In genomic region chr19:40718774-40719391, GRCh38 we compare ENCODE assay signal across 8 cellular contexts. TPM values are rescaled to one million over a fixed set of nuclear protein-coding genes. Genes with fewer than 3 reads are reported as not detected.
DNase-seq lines count a peak whose midpoint lies in the region; ATAC-seq and TF ChIP-seq lines count a peak whose summit lies in the region.

No MANE protein-coding gene starts in this region.

- peak overlapping the region; percentile 71 for H3K4me3 ChIP-seq in GM12875 (ENCODE audit: low read depth, low read length)
- peak overlapping the region; percentile 65 to 77 for H3K4me3 ChIP-seq in Panc1 (ENCODE audit: low read depth in 2 of 2, low read length in 2 of 2)
- peak overlapping the region; percentile 61 to 92 (median 83) for H3K4me3 ChIP-seq in right lobe of liver
- H3K4me3 ChIP-seq in thyroid gland (replicated peaks in 1 of 3), result peak overlapping the region; percentile 17 to 74 (median 69)

- DNase-seq in Panc1 (ENCODE audit: low read depth, low spot score), result no peak
- DNase-seq in dedifferentiated amniotic fluid mesenchymal stem cell (ENCODE audit: extremely low spot score), result peak; percentile 44
- DNase-seq in right lobe of liver, result peak; percentile 90 to 95 (median 94)
- peak; percentile 85 to 88 for DNase-seq in thyroid gland
- DNase-seq in activated CD4-positive, CD25-positive, alpha-beta regulatory T cell (lab: John Stamatoyannopoulos, UW), result no peak

- H3K27me3 ChIP-seq in Panc1 (ENCODE audit: control insufficient read depth, insufficient read depth, low read length) (no peaks in the 10 kb centered on the region), right lobe of liver (no peaks in the 10 kb centered on the region), thyroid gland (no peaks in the 10 kb centered on the region)

- TF ChIP-seq CTCF in 22Rv1 (IDR thresholded peaks at IDR 0.05) (no peak), GM12875 (IDR thresholded peaks at IDR 0.05; ENCODE audit: borderline replicate concordance, insufficient read depth, low read depth, low read length) (no peak), Panc1 (IDR thresholded peaks at IDR 0.05) (no peak), right lobe of liver (IDR thresholded peaks at IDR 0.05) (no peak), thyroid gland (IDR thresholded peaks at IDR 0.05) (no peak)

- in situ Hi-C loops in Panc1 (cut with HindIII; ENCODE audit: low pct_unique_long_range_greater_than_20kb, low sequenced_read_pairs), result no loop called here

- H3K36me3 ChIP-seq in Panc1 (ENCODE audit: control insufficient read depth, insufficient read depth, low read length), result peaks cover 3% of the 10 kb centered on the region; the same call in 1 of the 2 replicates
- peaks cover 0 to under 1% (median 0%) of the 10 kb centered on the region in 4 donors for H3K36me3 ChIP-seq in right lobe of liver
- peaks cover under 1 to 8% of the 10 kb centered on the region in 2 donors for H3K36me3 ChIP-seq in thyroid gland

- intact Hi-C loops in Panc1 (cut with micrococcal nuclease; ENCODE audit: unreplicated experiment), result no loop called here
- intact Hi-C loops in right lobe of liver (cut with DNase I), result no loop called here
- intact Hi-C loops in thyroid gland (cut with DNase I), result no loop called here

- H3K4me1 ChIP-seq in Panc1 (ENCODE audit: control insufficient read depth, insufficient read depth, low read length) (peaks cover 11% of the 10 kb centered on the region), right lobe of liver (peaks cover 0 to 40% (median 15%) of the 10 kb centered on the region in 4 donors), thyroid gland (peaks cover 57 to 64% of the 10 kb centered on the region in 2 donors)

- TF ChIP-seq POLR2A in right lobe of liver (IDR thresholded peaks at IDR 0.05), result no peak
- TF ChIP-seq POLR2A in thyroid gland (IDR thresholded peaks at IDR 0.05), result peak in 1 of 2 donors; percentile 40

- 8% methylated on average over 9 of the region's 16 CpGs for WGBS in right lobe of liver (ENCODE audit: insufficient coverage, low coverage, low lambda C conversion rate, missing lambda C conversion rate)
- 6 to 7% methylated on average over 7 to 15 of the region's 16 CpGs for WGBS in thyroid gland, 2 donors

- no TSS peak for BruUV-seq in Panc1 (replicated peaks; lab: Mats Ljungman, UMichigan)

- H3K27ac ChIP-seq in 22Rv1, result peak overlapping the region; percentile 98
- peak overlapping the region; percentile 86 for H3K27ac ChIP-seq in Panc1 (ENCODE audit: low read length)
- peak overlapping the region; percentile 84 to 98 (median 98) for H3K27ac ChIP-seq in right lobe of liver
- H3K27ac ChIP-seq in thyroid gland, result peak overlapping the region; percentile 91 to 98 (median 93)

- H3K9me3 ChIP-seq in Panc1 (ENCODE audit: control insufficient read depth, insufficient read depth, low read depth, low read length) (no peaks in the 10 kb centered on the region), right lobe of liver (no peaks in the 10 kb centered on the region), thyroid gland (no peaks in the 10 kb centered on the region)

- POLR2A ChIA-PET in Panc1 (lab: Charles Lee), result no interaction called here

- CTCF ChIA-PET in Panc1 (lab: Charles Lee), result no interaction called here

- ATAC-seq in Panc1 (no peak), right lobe of liver (peak; percentile 36 to 66 (median 58)), GM19035 (IDR thresholded peaks at IDR 0.05; ENCODE audit: unreplicated experiment) (no peak)

RNA-seq across cellular contexts. Expression of gene ITPKC, which starts 2.0 kb away (rescaled TPM):
- total RNA-seq in Panc1 (2021; ENCODE audit: unreplicated experiment) (7.2 TPM), right lobe of liver (10 to 100 TPM in 3 of 6 experiments, 1 to 10 TPM in 3; 6.8 to 19.7 (median 11.1) TPM), thyroid gland (10 to 100 TPM; 18.3 to 49.7 (median 25.1) TPM)
- 9.1 TPM for polyA plus RNA-seq in Panc1 (2012; ENCODE audit: insufficient read length)

RNA-seq across cellular contexts. Expression of gene COQ8B, which starts 2.2 kb away (rescaled TPM):
- total RNA-seq in Panc1 (2021; ENCODE audit: unreplicated experiment), result 15.6 TPM
- 18.5 TPM for polyA plus RNA-seq in Panc1 (2012; ENCODE audit: insufficient read length)
- total RNA-seq in right lobe of liver, result 10 to 100 TPM; 15.1 to 30.6 (median 25.6) TPM
- total RNA-seq in thyroid gland, result 10 to 100 TPM; 39.2 to 73.0 (median 54.7) TPM

RNA-seq across cellular contexts. Expression of gene NUMBL, which starts 28.4 kb away (rescaled TPM):
- total RNA-seq in Panc1 (2021; ENCODE audit: unreplicated experiment) (27.6 TPM), right lobe of liver (10 to 100 TPM in 3 of 6 experiments, 1 to 10 TPM in 3; 6.1 to 19.6 (median 10.5) TPM), thyroid gland (10 to 100 TPM; 14.2 to 22.5 (median 17.0) TPM)
- polyA plus RNA-seq in Panc1 (2012; ENCODE audit: insufficient read length), result 31.1 TPM

RNA-seq across cellular contexts. Expression of gene ACTMAP, which starts 31.4 kb away (rescaled TPM):
- total RNA-seq in Panc1 (2021; ENCODE audit: unreplicated experiment), result 5.5 TPM
- 8.5 TPM for polyA plus RNA-seq in Panc1 (2012; ENCODE audit: insufficient read length)
- 10 to 100 TPM in 2 of 6 experiments, 1 to 10 TPM in 4; 2.9 to 11.2 (median 4.4) TPM for total RNA-seq in right lobe of liver
- 1 to 10 TPM; 3.3 to 8.5 (median 4.5) TPM for total RNA-seq in thyroid gland

RNA-seq across cellular contexts. Expression of gene SNRPA, which starts 32.1 kb away (rescaled TPM):
- total RNA-seq in Panc1 (2021; ENCODE audit: unreplicated experiment), result 104 TPM
- polyA plus RNA-seq in Panc1 (2012; ENCODE audit: insufficient read length), result 96.6 TPM
- total RNA-seq in right lobe of liver, result 10 to 100 TPM; 21.4 to 33.1 (median 24.7) TPM
- 10 to 100 TPM; 38.2 to 80.5 (median 55.1) TPM for total RNA-seq in thyroid gland

Comparison
In these comparisons a context has a peak if more than half of its experiments do, and no peak if none do; other contexts are left out.
1. ATAC-seq: peak in right lobe of liver (4 of 4); none in Panc1 (single experiment) and GM19035 (single experiment).
2. DNase-seq: peak in dedifferentiated amniotic fluid mesenchymal stem cell (single experiment), right lobe of liver (3 of 3) and thyroid gland (2 of 2); none in Panc1 (single experiment) and activated CD4-positive, CD25-positive, alpha-beta regulatory T cell (0 of 4).
3. Peak in every context shown above with its lines, with median percentiles within 50 percentile points of each other: H3K27ac ChIP-seq and H3K4me3 ChIP-seq.